In the genomic region with DNA sequence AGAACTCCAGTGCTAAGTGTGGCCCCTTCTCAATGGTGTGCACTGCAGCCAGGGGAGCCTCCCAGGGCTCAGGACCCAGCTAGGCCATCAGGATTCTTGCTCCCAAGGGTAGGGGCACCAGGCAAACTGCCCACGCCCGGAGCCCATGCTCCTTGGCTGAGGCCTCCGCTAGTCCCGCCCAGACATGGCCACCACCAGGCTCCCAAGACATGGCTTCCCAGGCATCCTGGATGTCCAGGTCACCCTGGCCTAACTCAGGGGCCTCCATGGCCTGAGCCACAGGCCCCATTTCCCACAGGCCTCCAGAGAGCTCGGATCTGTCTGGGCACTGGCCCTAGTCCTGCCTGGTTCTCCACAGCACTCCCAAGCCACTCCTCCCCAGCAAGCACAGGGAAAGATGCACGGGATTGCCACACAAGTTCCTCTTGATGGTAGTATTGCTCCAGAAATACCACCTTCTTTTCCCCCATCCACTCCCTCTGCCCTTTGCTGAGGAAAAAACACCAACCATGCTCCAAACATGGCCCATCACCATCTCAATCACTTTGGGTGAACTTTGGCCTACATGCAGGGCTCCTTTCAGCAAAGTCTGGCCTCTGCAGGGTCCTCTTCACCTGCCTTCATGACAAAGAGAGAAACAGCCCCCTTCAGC, we compare ENCODE assay signal across 2 cellular contexts.
TF ChIP-seq lines count a peak whose summit lies in the region.

No MANE protein-coding gene starts in this region.

TF ChIP-seq in SK-N-SH, 30 proteins besides CTCF, POLR2A, EP300 and RAD21 (continued from another document):
- no peak for TF ChIP-seq EZH2phosphoT487 (IDR thresholded peaks at IDR 0.05; ENCODE audit: borderline replicate concordance, low read depth)
- no peak for TF ChIP-seq NRF1 (IDR thresholded peaks at IDR 0.05; ENCODE audit: low read depth, low read length)
- no peak for TF ChIP-seq MEF2A (IDR thresholded peaks at IDR 0.05; ENCODE audit: borderline replicate concordance, low read depth)
- no peak for TF ChIP-seq NFIC (IDR thresholded peaks at IDR 0.05; ENCODE audit: borderline replicate concordance)
- TF ChIP-seq TCF12 (IDR thresholded peaks at IDR 0.05), result no peak
- no peak for TF ChIP-seq RFX5 (IDR thresholded peaks at IDR 0.05; ENCODE audit: low read length)
- no peak for TF ChIP-seq POLR2AphosphoS5 (IDR thresholded peaks at IDR 0.05; ENCODE audit: low read depth, low read length)
- no peak for TF ChIP-seq FOSL2 (IDR thresholded peaks at IDR 0.05; ENCODE audit: borderline replicate concordance, low read depth)
- TF ChIP-seq SIN3A (IDR thresholded peaks at IDR 0.05; ENCODE audit: borderline replicate concordance, low read depth, low read length), result no peak
- no peak for TF ChIP-seq ZBTB33 (IDR thresholded peaks at IDR 0.05; ENCODE audit: borderline replicate concordance, low read depth)
- no peak for TF ChIP-seq FOXM1 (IDR thresholded peaks at IDR 0.05; ENCODE audit: low read depth)
- no peak for TF ChIP-seq GABPA (IDR thresholded peaks at IDR 0.05; ENCODE audit: low read depth)
- no peak for TF ChIP-seq FOXJ3 (CRISPR knock-in tag; IDR thresholded peaks at IDR 0.05)
- no peak for TF ChIP-seq TAF1 (IDR thresholded peaks at IDR 0.05; ENCODE audit: borderline replicate concordance, low read depth, low read length)
- no peak for TF ChIP-seq REST (IDR thresholded peaks at IDR 0.05; ENCODE audit: low read depth, low read length)
- no peak for TF ChIP-seq TEAD4 (IDR thresholded peaks at IDR 0.05; ENCODE audit: borderline replicate concordance, insufficient read depth)
- no peak for TF ChIP-seq IRF3 (IDR thresholded peaks at IDR 0.05; ENCODE audit: low read depth, low read length)

TF ChIP-seq in SK-N-SH treated with all-trans-retinoic acid at 6 μM for 48 hours, 23 proteins besides CTCF, POLR2A, EP300 and RAD21 (continued from another document):
- TF ChIP-seq, protein P1, sequence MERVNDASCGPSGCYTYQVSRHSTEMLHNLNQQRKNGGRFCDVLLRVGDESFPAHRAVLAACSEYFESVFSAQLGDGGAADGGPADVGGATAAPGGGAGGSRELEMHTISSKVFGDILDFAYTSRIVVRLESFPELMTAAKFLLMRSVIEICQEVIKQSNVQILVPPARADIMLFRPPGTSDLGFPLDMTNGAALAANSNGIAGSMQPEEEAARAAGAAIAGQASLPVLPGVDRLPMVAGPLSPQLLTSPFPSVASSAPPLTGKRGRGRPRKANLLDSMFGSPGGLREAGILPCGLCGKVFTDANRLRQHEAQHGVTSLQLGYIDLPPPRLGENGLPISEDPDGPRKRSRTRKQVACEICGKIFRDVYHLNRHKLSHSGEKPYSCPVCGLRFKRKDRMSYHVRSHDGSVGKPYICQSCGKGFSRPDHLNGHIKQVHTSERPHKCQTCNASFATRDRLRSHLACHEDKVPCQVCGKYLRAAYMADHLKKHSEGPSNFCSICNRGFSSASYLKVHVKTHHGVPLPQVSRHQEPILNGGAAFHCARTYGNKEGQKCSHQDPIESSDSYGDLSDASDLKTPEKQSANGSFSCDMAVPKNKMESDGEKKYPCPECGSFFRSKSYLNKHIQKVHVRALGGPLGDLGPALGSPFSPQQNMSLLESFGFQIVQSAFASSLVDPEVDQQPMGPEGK (CRISPR knock-in tag; IDR thresholded peaks at IDR 0.05; ENCODE audit: borderline replicate concordance), result no peak
- TF ChIP-seq ZNF70 (CRISPR knock-in tag; IDR thresholded peaks at IDR 0.05), result no peak
- TF ChIP-seq ZFP3 (CRISPR knock-in tag; IDR thresholded peaks at IDR 0.05), result no peak
- no peak for TF ChIP-seq PPARA (CRISPR knock-in tag; IDR thresholded peaks at IDR 0.05; ENCODE audit: borderline replicate concordance)
- TF ChIP-seq CSDC2 (CRISPR knock-in tag; IDR thresholded peaks at IDR 0.05), result no peak
- TF ChIP-seq SNAI2 (CRISPR knock-in tag; IDR thresholded peaks at IDR 0.05), result no peak
- no peak for TF ChIP-seq ARNTL (CRISPR knock-in tag; IDR thresholded peaks at IDR 0.05; ENCODE audit: borderline replicate concordance, low read depth)
- no peak for TF ChIP-seq OSR1 (CRISPR knock-in tag; IDR thresholded peaks at IDR 0.05)
- no peak for TF ChIP-seq TOX (CRISPR knock-in tag; IDR thresholded peaks at IDR 0.05; ENCODE audit: borderline replicate concordance)
- no peak for TF ChIP-seq BACH2 (CRISPR knock-in tag; IDR thresholded peaks at IDR 0.05; ENCODE audit: borderline replicate concordance)
- TF ChIP-seq, protein P2, sequence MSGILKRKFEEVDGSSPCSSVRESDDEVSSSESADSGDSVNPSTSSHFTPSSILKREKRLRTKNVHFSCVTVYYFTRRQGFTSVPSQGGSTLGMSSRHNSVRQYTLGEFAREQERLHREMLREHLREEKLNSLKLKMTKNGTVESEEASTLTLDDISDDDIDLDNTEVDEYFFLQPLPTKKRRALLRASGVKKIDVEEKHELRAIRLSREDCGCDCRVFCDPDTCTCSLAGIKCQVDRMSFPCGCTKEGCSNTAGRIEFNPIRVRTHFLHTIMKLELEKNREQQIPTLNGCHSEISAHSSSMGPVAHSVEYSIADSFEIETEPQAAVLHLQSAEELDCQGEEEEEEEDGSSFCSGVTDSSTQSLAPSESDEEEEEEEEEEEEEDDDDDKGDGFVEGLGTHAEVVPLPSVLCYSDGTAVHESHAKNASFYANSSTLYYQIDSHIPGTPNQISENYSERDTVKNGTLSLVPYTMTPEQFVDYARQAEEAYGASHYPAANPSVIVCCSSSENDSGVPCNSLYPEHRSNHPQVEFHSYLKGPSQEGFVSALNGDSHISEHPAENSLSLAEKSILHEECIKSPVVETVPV (CRISPR knock-in tag; IDR thresholded peaks at IDR 0.05), result no peak
- TF ChIP-seq TSHZ2 (CRISPR knock-in tag; IDR thresholded peaks at IDR 0.05), result no peak
- TF ChIP-seq, protein P3, sequence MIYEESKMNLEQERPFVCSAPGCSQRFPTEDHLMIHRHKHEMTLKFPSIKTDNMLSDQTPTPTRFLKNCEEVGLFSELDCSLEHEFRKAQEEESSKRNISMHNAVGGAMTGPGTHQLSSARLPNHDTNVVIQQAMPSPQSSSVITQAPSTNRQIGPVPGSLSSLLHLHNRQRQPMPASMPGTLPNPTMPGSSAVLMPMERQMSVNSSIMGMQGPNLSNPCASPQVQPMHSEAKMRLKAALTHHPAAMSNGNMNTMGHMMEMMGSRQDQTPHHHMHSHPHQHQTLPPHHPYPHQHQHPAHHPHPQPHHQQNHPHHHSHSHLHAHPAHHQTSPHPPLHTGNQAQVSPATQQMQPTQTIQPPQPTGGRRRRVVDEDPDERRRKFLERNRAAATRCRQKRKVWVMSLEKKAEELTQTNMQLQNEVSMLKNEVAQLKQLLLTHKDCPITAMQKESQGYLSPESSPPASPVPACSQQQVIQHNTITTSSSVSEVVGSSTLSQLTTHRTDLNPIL (CRISPR knock-in tag; IDR thresholded peaks at IDR 0.05; ENCODE audit: low read depth), result no peak
- TF ChIP-seq ISL1 (CRISPR knock-in tag; IDR thresholded peaks at IDR 0.05), result no peak
- no peak for TF ChIP-seq TCF4 (CRISPR knock-in tag; IDR thresholded peaks at IDR 0.05; ENCODE audit: borderline replicate concordance)
- TF ChIP-seq ESRRG (CRISPR knock-in tag; IDR thresholded peaks at IDR 0.05), result no peak
- no peak for TF ChIP-seq ZNF565 (CRISPR knock-in tag; conservative IDR thresholded peaks at IDR 0.05; ENCODE audit: low read depth)
- no peak for TF ChIP-seq POU6F1 (CRISPR knock-in tag; IDR thresholded peaks at IDR 0.05; ENCODE audit: borderline replicate concordance, low read depth)
- no peak for TF ChIP-seq ZC3H10 (CRISPR knock-in tag; IDR thresholded peaks at IDR 0.05)
TF ChIP-seq in SK-N-SH treated with all-trans-retinoic acid at 6 μM for 48 hours: peak in this region for 0.
